In the genomic region with DNA sequence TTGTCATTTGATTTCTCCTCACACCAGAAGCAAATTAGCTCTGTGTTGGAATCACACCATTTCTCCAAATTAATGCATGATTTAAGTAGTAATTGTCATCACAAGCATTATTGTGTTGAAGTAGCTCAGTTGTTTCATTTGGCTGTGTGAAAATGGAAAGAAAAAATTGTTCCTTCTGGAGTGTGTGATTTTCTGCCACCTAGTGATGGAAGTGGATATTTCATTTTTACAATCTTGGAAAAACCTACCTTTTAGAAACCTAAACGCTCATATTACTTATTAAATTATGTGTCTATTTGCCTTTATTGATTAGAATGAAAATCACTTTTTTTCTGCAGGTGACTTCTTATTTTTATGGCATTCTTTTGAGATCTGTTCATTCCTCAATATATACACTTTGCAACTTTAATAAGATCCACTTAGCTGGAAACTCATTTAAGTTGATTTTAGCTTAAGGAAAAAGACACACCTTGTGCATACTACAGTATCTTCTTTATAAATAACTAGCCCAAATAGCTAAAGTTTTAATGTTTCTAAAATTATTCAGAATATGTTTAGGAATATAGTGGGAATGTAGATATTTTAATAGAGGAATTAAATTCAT, we compare ENCODE assay signal across 8 cellular contexts. TPM values are rescaled to one million over a fixed set of nuclear protein-coding genes. Genes with fewer than 3 reads are reported as not detected.
DNase-seq lines count a peak whose midpoint lies in the region; ATAC-seq, FAIRE-seq and TF ChIP-seq lines count a peak whose summit lies in the region.

No MANE protein-coding gene starts in this region.

- H3K4me1 ChIP-seq in mucosa of descending colon (ENCODE audit: low read depth), result no peaks in the 10 kb centered on the region

- DNase-seq in ACHN, result peak; percentile 41
- no peak for DNase-seq in GM12891 (ENCODE audit: insufficient read length, low spot score)
- DNase-seq in NCI-H1105 treated with DMSO at 0.1 percent for 48 hours (lab: John Stamatoyannopoulos, UW), result peak; percentile 45
- DNase-seq in T47D (ENCODE audit: low read depth in 1 of 2, low spot score in 1 of 2), result peak; percentile 1 to 30
- DNase-seq in mucosa of descending colon, result no peak
- no peak for DNase-seq in stimulated activated CD4-positive, alpha-beta T cell treated with anti-CD3 and anti-CD28 coated beads, Interleukin-12 subunit alpha, Interleukin-12 subunit beta, amount 100 ng/mL, for 4 hours
- DNase-seq in GM19238 (ENCODE audit: insufficient read length, low spot score), result no peak

- peak; percentile 66 for FAIRE-seq in GM12891 (lab: Jason Lieb, UNC)

- intact Hi-C loops in mucosa of descending colon (cut with DNase I, micrococcal nuclease), result no loop called here

- in situ Hi-C loops in ACHN (cut with HindIII; ENCODE audit: low pct_ligation_motif_present, low pct_unique_long_range_greater_than_20kb, low sequenced_read_pairs) (no loop called here), T47D (cut with HindIII; ENCODE audit: low pct_unique_long_range_greater_than_20kb, low sequenced_read_pairs) (no loop called here)

- H3K36me3 ChIP-seq in mucosa of descending colon (ENCODE audit: low read depth), result no peaks in the 10 kb centered on the region

- no peak for TF ChIP-seq POLR2A in GM12891 (IDR thresholded peaks at IDR 0.05; ENCODE audit: low read depth, low read length)

- TF ChIP-seq CTCF in mucosa of descending colon (IDR thresholded peaks at IDR 0.05), result no peak

- ATAC-seq in mucosa of descending colon (peak; percentile 37), GM21825 (IDR thresholded peaks at IDR 0.05; ENCODE audit: unreplicated experiment) (no peak)

- no peak overlapping the region for H3K4me3 ChIP-seq in mucosa of descending colon

- no peaks in the 10 kb centered on the region for H3K9me3 ChIP-seq in mucosa of descending colon

TF ChIP-seq in GM12891, 5 proteins besides CTCF, POLR2A, EP300 and RAD21:
- TF ChIP-seq POU2F2 (IDR thresholded peaks at IDR 0.05; ENCODE audit: low read depth, low read length) (no peak), SPI1 (IDR thresholded peaks at IDR 0.05; ENCODE audit: low read depth, low read length) (no peak), TAF1 (IDR thresholded peaks at IDR 0.05; ENCODE audit: low read depth, low read length) (no peak), PAX5 (IDR thresholded peaks at IDR 0.05; ENCODE audit: insufficient read depth, low read length, severe bottlenecking) (no peak)
TF ChIP-seq in GM12891: peak in this region for 0.

RNA-seq across cellular contexts. Expression of gene SRI, which starts 50.0 kb away (rescaled TPM):
- 136 TPM for polyA plus RNA-seq in GM12891 (2012; ENCODE audit: low read depth, missing spikeins)
- total RNA-seq in mucosa of descending colon, result 100 to 1,000 TPM; 369 to 809 (median 670) TPM

Comparison
In these comparisons a context has a peak if more than half of its experiments do, and no peak if none do; other contexts are left out.
1. DNase-seq: peak in ACHN (single experiment), NCI-H1105 treated with DMSO at 0.1 percent for 48 hours (single experiment) and T47D (2 of 2); none in GM12891 (single experiment), mucosa of descending colon (0 of 3), stimulated activated CD4-positive, alpha-beta T cell treated with anti-CD3 and anti-CD28 coated beads, Interleukin-12 subunit alpha, Interleukin-12 subunit beta, amount 100 ng/mL, for 4 hours (single experiment) and GM19238 (single experiment).